ENCODE assay signal across 8 cellular contexts in the genomic region with DNA sequence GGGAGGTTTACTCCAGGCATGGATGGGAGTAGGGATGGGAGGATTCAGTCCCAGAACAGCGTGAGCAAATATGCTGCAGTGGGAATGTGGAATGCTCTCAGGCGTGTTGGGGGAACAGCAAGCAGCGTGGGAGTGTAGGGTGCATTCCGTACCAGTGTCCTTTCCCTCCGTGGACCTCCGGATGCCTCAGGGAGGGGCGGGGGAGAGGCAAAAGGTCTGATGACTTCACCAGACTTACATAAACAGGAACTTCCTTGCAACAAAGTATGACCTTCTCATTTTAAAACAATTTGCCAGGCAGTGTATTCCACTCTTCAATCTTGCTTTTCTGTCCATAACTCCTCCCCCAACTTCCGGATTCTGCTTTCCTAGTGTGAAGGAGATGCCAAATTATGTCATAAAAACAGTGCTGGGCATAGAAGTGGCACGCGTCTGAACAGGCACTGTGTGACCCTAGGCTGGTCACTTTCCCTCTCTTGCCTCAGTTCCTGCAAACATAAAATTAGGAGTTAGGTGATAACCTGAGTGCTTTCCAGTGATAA. TPM values are rescaled to one million over a fixed set of nuclear protein-coding genes. Genes with fewer than 3 reads are reported as not detected.
DNase-seq lines count a peak whose midpoint lies in the region; ATAC-seq and TF ChIP-seq lines count a peak whose summit lies in the region.

No MANE protein-coding gene starts in this region.

- H3K9me3 Mint-ChIP-seq in immature natural killer cell, result no peaks in the 10 kb centered on the region

- no peaks in the 10 kb centered on the region; a peak in 1 of 22 replicates for H3K9me3 ChIP-seq in BLaER1 treated with 17β-estradiol and CSF1 and Interleukin-3, amounts not matched to agents 10 nM and 100 nM (replicated peaks in 1 of 11)
- H3K9me3 ChIP-seq in RWPE2 (ENCODE audit: severe bottlenecking) (no peaks in the 10 kb centered on the region), BE2C (no peaks in the 10 kb centered on the region)

- DNase-seq in RWPE2 (ENCODE audit: low spot score) (no peak), fibroblast of peridontal ligament (ENCODE audit: extremely low read depth) (peak; percentile 86), omental fat pad (ENCODE audit: low spot score) (peak; percentile 38), BE2C (no peak), COR-L47 (lab: John Stamatoyannopoulos, UW) (no peak), immature natural killer cell (no peak), pons (ENCODE audit: low spot score) (no peak)

- no peak overlapping the region for H3K4me3 Mint-ChIP-seq in immature natural killer cell

- no peak overlapping the region for H3K9ac ChIP-seq in BLaER1 treated with 17β-estradiol and CSF1 and Interleukin-3, amounts not matched to agents 10 nM and 100 nM

- no peak overlapping the region for H3K27ac ChIP-seq in BLaER1 treated with 17β-estradiol and CSF1 and Interleukin-3, amounts not matched to agents 10 nM and 100 nM
- H3K27ac ChIP-seq in RWPE2 (ENCODE audit: poor library complexity, severe bottlenecking), result peak overlapping the region; percentile 75

- peaks cover 0 to 6% (median 0%) of the 10 kb centered on the region in 3 donors for H3K36me3 Mint-ChIP-seq in immature natural killer cell

- peak; percentile 47 for ATAC-seq in RWPE2 (ENCODE audit: low read depth)
- ATAC-seq in omental fat pad (ENCODE audit: low FRiP score), result peak; percentile 94

- H3K27me3 ChIP-seq in BLaER1 treated with 17β-estradiol and CSF1 and Interleukin-3, amounts not matched to agents 10 nM and 100 nM, result no peaks in the 10 kb centered on the region
- H3K27me3 ChIP-seq in RWPE2 (ENCODE audit: insufficient read depth, poor library complexity, severe bottlenecking) (no peaks in the 10 kb centered on the region), BE2C (no peaks in the 10 kb centered on the region)

- H3K4me3 ChIP-seq in BLaER1 treated with 17β-estradiol and CSF1 and Interleukin-3, amounts not matched to agents 10 nM and 100 nM, result no peak overlapping the region
- H3K4me3 ChIP-seq in RWPE2 (ENCODE audit: severe bottlenecking) (no peak overlapping the region), BE2C (ENCODE audit: low read depth, low read length) (no peak overlapping the region)

- no peak overlapping the region for H3K27ac Mint-ChIP-seq in immature natural killer cell

- no peaks in the 10 kb centered on the region for H4K20me1 ChIP-seq in BLaER1 treated with 17β-estradiol and CSF1 and Interleukin-3, amounts not matched to agents 10 nM and 100 nM

- no peaks in the 10 kb centered on the region for H3K36me3 ChIP-seq in BLaER1 treated with 17β-estradiol and CSF1 and Interleukin-3, amounts not matched to agents 10 nM and 100 nM
- H3K36me3 ChIP-seq in RWPE2 (ENCODE audit: low read depth) (no peaks in the 10 kb centered on the region), BE2C (no peaks in the 10 kb centered on the region)

- peak overlapping the region in 10 of 11 experiments; percentile 7 to 72 (median 42); a peak in 15 of 22 replicates for H3K4me2 ChIP-seq in BLaER1 treated with 17β-estradiol and CSF1 and Interleukin-3, amounts not matched to agents 10 nM and 100 nM

- peaks cover 0 to 3% (median 2%) of the 10 kb centered on the region in 3 donors for H3K27me3 Mint-ChIP-seq in immature natural killer cell (ENCODE audit: low read depth in 3 of 3)

- H3K4me1 Mint-ChIP-seq in immature natural killer cell, result peaks cover 9 to 23% of the 10 kb centered on the region in 2 donors

- peaks cover 12 to 22% (median 19%) of the 10 kb centered on the region in 10 experiments for H3K4me1 ChIP-seq in BLaER1 treated with 17β-estradiol and CSF1 and Interleukin-3, amounts not matched to agents 10 nM and 100 nM
- H3K4me1 ChIP-seq in RWPE2 (ENCODE audit: insufficient read depth, poor library complexity, severe bottlenecking) (peaks cover 50% of the 10 kb centered on the region), BE2C (peaks cover 17% of the 10 kb centered on the region)

- no peak for TF ChIP-seq CTCF in RWPE2 (IDR thresholded peaks at IDR 0.05; ENCODE audit: poor library complexity, severe bottlenecking)
- TF ChIP-seq CTCF in omental fat pad (IDR thresholded peaks at IDR 0.05), result no peak
- TF ChIP-seq CTCF in BE2C (IDR thresholded peaks at IDR 0.05; ENCODE audit: low read depth, low read length), result no peak

RNA-seq across cellular contexts. Expression of a gene that starts 36.9 kb away (rescaled TPM):
- 1,000 to 10,000 TPM; 1,064 to 1,421 (median 1,319) TPM for total RNA-seq in omental fat pad
- 3,146 TPM for polyA plus RNA-seq in BE2C (2012; ENCODE audit: insufficient read depth, insufficient read length, low read depth)
- polyA plus RNA-seq in immature natural killer cell, result 1,000 to 10,000 TPM in 2 of 3 donors, 100 to 1,000 TPM in 1; 866 to 2,929 (median 2,010) TPM

Comparison
In these comparisons a context has a peak if more than half of its experiments do, and no peak if none do; other contexts are left out.
1. DNase-seq: peak in fibroblast of peridontal ligament (single experiment) and omental fat pad (single experiment); none in RWPE2 (single experiment), BE2C (single experiment), COR-L47 (single experiment), immature natural killer cell (0 of 3) and pons (single experiment).